Comparison of ENCODE assay signal across 8 cellular contexts in genomic region chr1:202888507-202889360, GRCh38.
DNase-seq lines count a peak whose midpoint lies in the region; ATAC-seq, FAIRE-seq and TF ChIP-seq lines count a peak whose summit lies in the region.

Gene RABIF (minus strand): TSS chr1:202889149. CDS start chr1:202889098, 51 bp downstream.

- H3K4me1 ChIP-seq in Loucy (ENCODE audit: insufficient read depth, low read length, poor library complexity, severe bottlenecking) = peaks cover 22% of the 10 kb centered on the region

- H3K4me1 Mint-ChIP-seq in nephron progenitor cell = peaks cover 16% of the 10 kb centered on the region
- H3K4me1 Mint-ChIP-seq in stimulated activated naive CD8-positive, alpha-beta T cell treated with anti-CD3 and anti-CD28 coated beads, Interleukin-15, amount 100 ng/mL, for 72 hours = peaks cover 13% of the 10 kb centered on the region

- no peaks in the 10 kb centered on the region for H3K9me3 ChIP-seq in Loucy (ENCODE audit: insufficient read depth, low read depth, low read length)

- no peaks in the 10 kb centered on the region for H3F3A ChIP-seq in Loucy (ENCODE audit: low read depth)

- peaks cover 10% of the 10 kb centered on the region for H3K36me3 Mint-ChIP-seq in nephron progenitor cell (ENCODE audit: low read depth)

- H3K27me3 ChIP-seq in Loucy (ENCODE audit: insufficient read depth, low read length, poor library complexity, severe bottlenecking) = no peaks in the 10 kb centered on the region

- peaks cover 6% of the 10 kb centered on the region for H3K27me3 Mint-ChIP-seq in nephron progenitor cell (ENCODE audit: low read depth, poor library complexity)
- no peaks in the 10 kb centered on the region for H3K27me3 Mint-ChIP-seq in stimulated activated naive CD8-positive, alpha-beta T cell treated with anti-CD3 and anti-CD28 coated beads, Interleukin-15, amount 100 ng/mL, for 72 hours

- H4K20me1 ChIP-seq in Loucy (ENCODE audit: insufficient read depth, low read length, poor library complexity, severe bottlenecking) = no peaks in the 10 kb centered on the region

- peak within 1 kb of the TSS; percentile 90 for H3K4me3 ChIP-seq in Loucy (ENCODE audit: low read length, poor library complexity, severe bottlenecking)
- H3K4me3 ChIP-seq in fibroblast of pulmonary artery (replicated peaks; ENCODE audit: low read depth, low read length) = peak within 1 kb of the TSS; percentile 86

- peak; percentile 94 for ATAC-seq in stimulated activated naive CD8-positive, alpha-beta T cell treated with anti-CD3 and anti-CD28 coated beads, Interleukin-15, amount 100 ng/mL, for 72 hours

- DNase-seq in ELF-1 (ENCODE audit: low read depth, low spot score) (peak; percentile 98), H54 (ENCODE audit: insufficient read length, low spot score) (peak; percentile 94), fibroblast of pulmonary artery (ENCODE audit: low read depth) (peak; percentile 94), nephron progenitor cell (peak; percentile 96)
- DNase-seq in activated T-helper 9 cell treated with anti-CD3 and anti-CD28 coated beads, Interleukin-2, amount 50 U/mL, for 16 hours (ENCODE audit: low read depth) = peak; percentile 95
- peak; percentile 97 to 98 for DNase-seq in stimulated activated naive CD8-positive, alpha-beta T cell treated with anti-CD3 and anti-CD28 coated beads, Interleukin-15, amount 100 ng/mL, for 72 hours

- no peaks in the 10 kb centered on the region for H3K9me2 ChIP-seq in Loucy (replicated peaks; ENCODE audit: low read depth, low read length)

- peak within 1 kb of the TSS; percentile 72 for H3K9ac ChIP-seq in Loucy (ENCODE audit: low read depth, low read length, poor library complexity, severe bottlenecking)

- TF ChIP-seq POLR2A in H54 (IDR thresholded peaks at IDR 0.05; ENCODE audit: low read depth, low read length) = peak; percentile 98
- peak; percentile 98 for TF ChIP-seq POLR2A in Raji (IDR thresholded peaks at IDR 0.05; ENCODE audit: insufficient read depth, low read depth, low read length)

- peak within 1 kb of the TSS; percentile 75 for H3K27ac Mint-ChIP-seq in nephron progenitor cell
- H3K27ac Mint-ChIP-seq in stimulated activated naive CD8-positive, alpha-beta T cell treated with anti-CD3 and anti-CD28 coated beads, Interleukin-15, amount 100 ng/mL, for 72 hours = peak within 1 kb of the TSS; percentile 94 to 95

- H3K9me3 Mint-ChIP-seq in nephron progenitor cell = no peaks in the 10 kb centered on the region
- no peaks in the 10 kb centered on the region for H3K9me3 Mint-ChIP-seq in stimulated activated naive CD8-positive, alpha-beta T cell treated with anti-CD3 and anti-CD28 coated beads, Interleukin-15, amount 100 ng/mL, for 72 hours

- H3K4me2 ChIP-seq in Loucy (ENCODE audit: low read depth, low read length, poor library complexity, severe bottlenecking) = peak within 1 kb of the TSS; percentile 84

- peaks cover 29% of the 10 kb centered on the region for H3K79me2 ChIP-seq in Loucy (ENCODE audit: insufficient read depth, low read length)

- peak within 1 kb of the TSS; percentile 95 for H2AFZ ChIP-seq in Loucy (ENCODE audit: low read length)

- no peak; the same call in 1 of the 2 replicates for TF ChIP-seq CTCF in Loucy (conservative IDR thresholded peaks at IDR 0.05; ENCODE audit: low read length)
- peak; percentile 26 for TF ChIP-seq CTCF in fibroblast of pulmonary artery (IDR thresholded peaks at IDR 0.05; ENCODE audit: low read length, missing control alignments)
- no peak for TF ChIP-seq CTCF in nephron progenitor cell (IDR thresholded peaks at IDR 0.05)

- no peak for FAIRE-seq in H54 (lab: Jason Lieb, UNC)

- peak within 1 kb of the TSS; percentile 93 for H3K4me3 Mint-ChIP-seq in nephron progenitor cell
- peak within 1 kb of the TSS; percentile 87 to 89 for H3K4me3 Mint-ChIP-seq in stimulated activated naive CD8-positive, alpha-beta T cell treated with anti-CD3 and anti-CD28 coated beads, Interleukin-15, amount 100 ng/mL, for 72 hours

- peaks cover 23% of the 10 kb centered on the region; the same call in 1 of the 2 replicates for H3K36me3 ChIP-seq in Loucy (ENCODE audit: insufficient read depth, low read length)

Comparison
In these comparisons a context has a peak if more than half of its experiments do, and no peak if none do; other contexts are left out.
1. Peak in every context shown above with its lines: DNase-seq, ATAC-seq and H3K4me3 ChIP-seq.